16 cellular contexts compared by ENCODE assay signal in the genomic region with DNA sequence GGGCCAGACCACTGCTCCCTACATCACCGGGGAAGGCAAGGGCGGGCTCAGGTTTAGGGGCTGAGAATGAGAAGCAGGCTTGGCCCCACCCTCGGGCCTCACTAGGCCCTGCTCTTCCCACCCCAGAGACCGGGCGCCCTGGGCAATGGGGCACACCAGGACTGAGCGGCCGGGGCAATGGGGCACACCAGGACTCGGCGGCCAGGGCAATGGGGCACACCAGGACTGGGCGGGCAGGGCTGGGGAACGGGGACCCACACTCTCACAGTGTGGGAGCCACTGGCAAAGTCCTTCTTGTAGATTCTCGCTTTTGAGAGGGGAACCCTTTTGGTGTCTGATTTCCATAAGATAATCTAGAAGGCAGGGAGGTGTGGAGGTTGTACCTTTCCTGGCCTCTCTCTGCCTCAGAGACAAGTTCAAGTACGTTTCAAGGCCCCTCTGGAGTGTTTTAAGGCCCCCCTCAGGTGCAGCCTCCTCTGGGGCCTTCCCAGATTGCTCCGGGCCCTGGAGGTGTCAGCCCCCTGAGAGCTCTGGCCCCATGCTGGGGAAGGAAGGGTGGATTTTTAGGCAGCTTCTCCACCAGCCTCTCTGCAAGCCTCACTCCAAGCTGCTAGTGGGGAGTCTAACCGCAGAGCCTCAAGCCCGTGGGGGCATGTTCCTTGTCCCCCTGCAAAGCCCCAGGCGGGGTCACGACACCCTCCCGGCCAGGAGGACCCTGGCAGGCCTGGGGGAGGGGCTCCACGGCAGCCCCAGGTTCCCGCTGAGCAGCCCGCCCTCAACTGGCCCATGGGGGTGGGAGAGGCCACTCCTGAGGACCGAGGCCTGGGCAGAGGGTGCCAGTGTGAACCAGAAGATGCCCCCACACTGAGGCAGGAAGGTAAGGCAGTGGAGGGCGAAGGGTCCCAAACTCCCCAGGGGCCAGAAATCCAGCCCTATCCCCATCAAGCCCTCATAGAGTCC.
DNase-seq lines count a peak whose midpoint lies in the region; TF ChIP-seq lines count a peak whose summit lies in the region.
"Had no signal": no experiment of that assay in that cellular context is flagged by ENCODE, and none has a peak within 500 bp of the region (broad histone marks: within the 10 kb centered on the region; RNA-seq: fewer than 3 reads in every experiment).

No MANE protein-coding gene starts in this region.

- H3K9me3 Mint-ChIP-seq in neural crest cell: no peaks in the 10 kb centered on the region
- H3K9me3 Mint-ChIP-seq: CD4-positive, CD25-positive, alpha-beta regulatory T cell; CD8-positive, alpha-beta memory T cell; HFFc6 had no signal

- no peaks in the 10 kb centered on the region for H3K4me1 Mint-ChIP-seq in neural crest cell

- H3K4me2 ChIP-seq in BLaER1: peak overlapping the region; percentile 94

- H3K36me3 Mint-ChIP-seq in neural crest cell (ENCODE audit: low read depth): no peaks in the 10 kb centered on the region
- H3K36me3 Mint-ChIP-seq: CD4-positive, CD25-positive, alpha-beta regulatory T cell had no signal

- no peak overlapping the region for H3K4me3 Mint-ChIP-seq in neural crest cell
- H3K4me3 Mint-ChIP-seq: CD4-positive, CD25-positive, alpha-beta regulatory T cell; CD8-positive, alpha-beta memory T cell; HFFc6 had no signal

- H3K27me3 Mint-ChIP-seq in neural crest cell (ENCODE audit: low read depth): no peaks in the 10 kb centered on the region
- H3K27me3 Mint-ChIP-seq: CD4-positive, CD25-positive, alpha-beta regulatory T cell; CD8-positive, alpha-beta memory T cell had no signal

- H4K20me1 ChIP-seq in BLaER1: peaks cover 99% of the 10 kb centered on the region

- POLR2A ChIA-PET in RWPE1 (lab: Yijun Ruan, JAX; ENCODE audit: low non-redundant PET): no interaction called here

- TF ChIP-seq CTCF in RWPE1 (conservative IDR thresholded peaks at IDR 0.05; ENCODE audit: low read depth): no peak
- TF ChIP-seq CTCF in neural crest cell (conservative IDR thresholded peaks at IDR 0.05): no peak

- H3K27ac Mint-ChIP-seq in neural crest cell (ENCODE audit: unreplicated experiment): peak overlapping the region; percentile 35
- H3K27ac Mint-ChIP-seq: CD4-positive, CD25-positive, alpha-beta regulatory T cell; HFFc6 had no signal

- peaks cover 7% of the 10 kb centered on the region; the same call in 1 of the 2 replicates for H3K36me3 ChIP-seq in BLaER1
- H3K36me3 ChIP-seq in H7 (replicated peaks; ENCODE audit: control insufficient read depth, insufficient read depth, low read length): no peaks in the 10 kb centered on the region

- DNase-seq in H7: peak; percentile 69
- DNase-seq in RWPE1 (ENCODE audit: low spot score): no peak
- no peak for DNase-seq in neural crest cell (ENCODE audit: low read depth, low spot score)
- no peak for DNase-seq in stimulated activated naive CD4-positive, alpha-beta T cell (lab: John Stamatoyannopoulos, UW)
- DNase-seq in COLO829 (ENCODE audit: low spot score): no peak
- no peak for DNase-seq in NCI-H1105 treated with DMSO at 0.1 percent for 48 hours (lab: John Stamatoyannopoulos, UW)
- DNase-seq: C1 segment of cervical spinal cord; Caco-2; CD4-positive, CD25-positive, alpha-beta regulatory T cell; CD8-positive, alpha-beta memory T cell; HCEC 1CT; HFFc6; IMR-90; KBM-7 had no signal

- no peaks in the 10 kb centered on the region for H3K9me3 ChIP-seq in BLaER1
- H3K9me3 ChIP-seq: Caco-2 had no signal

- H3K4me1 ChIP-seq in BLaER1: peaks cover 100% of the 10 kb centered on the region
- H3K4me1 ChIP-seq: Caco-2 had no signal

- CTCF ChIA-PET in RWPE1 (lab: Yijun Ruan, JAX): no interaction called here

- H3K27ac ChIP-seq in BLaER1: peak overlapping the region; percentile 59
- peak overlapping the region; percentile 19 for H3K27ac ChIP-seq in RWPE1
- H3K27ac ChIP-seq: HL-60 had no signal

- H3K9ac ChIP-seq in BLaER1: peak overlapping the region; percentile 45

- H3K4me3 ChIP-seq in BLaER1: peak overlapping the region; percentile 50
- no peak overlapping the region for H3K4me3 ChIP-seq in H7 (ENCODE audit: insufficient read depth, low read depth, low read length)

- H3K27me3 ChIP-seq in BLaER1 (no peaks in the 10 kb centered on the region), H7 (ENCODE audit: control insufficient read depth, insufficient read depth, low read length) (no peaks in the 10 kb centered on the region)
